In the genomic region with DNA sequence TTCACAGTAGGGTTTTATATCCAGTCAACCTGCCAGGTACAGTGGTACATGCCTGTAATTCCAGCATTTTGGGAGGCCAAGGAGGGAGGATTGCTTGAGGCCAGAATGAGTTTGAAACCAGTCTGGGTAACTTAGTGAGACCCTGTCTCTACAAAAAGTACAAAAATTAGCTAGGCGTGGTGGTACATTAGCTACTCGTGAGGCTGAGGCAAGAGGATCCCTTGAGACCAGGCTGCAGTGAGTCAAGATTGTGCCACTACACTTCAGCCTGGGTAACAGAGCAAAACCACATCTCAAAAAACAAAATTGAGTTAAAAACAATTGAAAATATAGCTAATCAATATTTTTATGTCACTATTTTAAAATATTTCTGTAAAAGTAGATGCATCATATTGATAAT, we compare ENCODE assay signal across 20 cellular contexts. TPM values are rescaled to one million over a fixed set of nuclear protein-coding genes. Genes with fewer than 3 reads are reported as not detected.
DNase-seq lines count a peak whose midpoint lies in the region; ATAC-seq and TF ChIP-seq lines count a peak whose summit lies in the region.
"Had no signal": no experiment of that assay in that cellular context is flagged by ENCODE, and none has a peak within 500 bp of the region (broad histone marks: within the 10 kb centered on the region; RNA-seq: fewer than 3 reads in every experiment).

No MANE protein-coding gene starts in this region.

- H3K36me3 ChIP-seq in H7 (replicated peaks; ENCODE audit: control insufficient read depth, insufficient read depth, low read length), result peaks cover 8% of the 10 kb centered on the region

- H3K36me3 Mint-ChIP-seq in naive thymus-derived CD8-positive, alpha-beta T cell, result peaks cover 4 to 92% (median 15%) of the 10 kb centered on the region in 3 donors

- no peaks in the 10 kb centered on the region for H3K27me3 ChIP-seq in H7 (ENCODE audit: control insufficient read depth, insufficient read depth, low read length)
- H3K27me3 ChIP-seq: SJSA1 had no signal

- no peak overlapping the region for H3K27ac Mint-ChIP-seq in naive thymus-derived CD8-positive, alpha-beta T cell

- TF ChIP-seq CTCF in NB4 (IDR thresholded peaks at IDR 0.05; ENCODE audit: low read depth, low read length), result no peak
- no peak for TF ChIP-seq CTCF in fibroblast of mammary gland (conservative IDR thresholded peaks at IDR 0.05; ENCODE audit: control insufficient read depth, insufficient read depth, low read depth, low read length)

- no peak for ATAC-seq in GM18858 (IDR thresholded peaks at IDR 0.05; ENCODE audit: unreplicated experiment)
- ATAC-seq in naive thymus-derived CD8-positive, alpha-beta T cell, result no peak
- ATAC-seq: HepG2 had no signal

- H3K4me3 Mint-ChIP-seq in naive thymus-derived CD8-positive, alpha-beta T cell, result no peak overlapping the region

- no peak for TF ChIP-seq POLR2A in NB4 (IDR thresholded peaks at IDR 0.05; ENCODE audit: extremely low read depth, insufficient read length)

- H3K4me3 ChIP-seq in NB4 (ENCODE audit: low read depth, low read length), result no peak overlapping the region
- no peak overlapping the region for H3K4me3 ChIP-seq in fibroblast of mammary gland (ENCODE audit: control insufficient read depth, low read depth, low read length)
- H3K4me3 ChIP-seq in skeletal muscle cell (ENCODE audit: low read depth, low read length), result no peak overlapping the region
- H3K4me3 ChIP-seq in H7 (ENCODE audit: insufficient read depth, low read depth, low read length), result no peak overlapping the region
- H3K4me3 ChIP-seq: SJSA1 had no signal

- no peaks in the 10 kb centered on the region for H3K9me3 Mint-ChIP-seq in naive thymus-derived CD8-positive, alpha-beta T cell

- DNase-seq in NB4 (ENCODE audit: low read depth), result peak; percentile 48
- peak; percentile 45 for DNase-seq in fibroblast of mammary gland (ENCODE audit: low read depth)
- peak; percentile 6 for DNase-seq in skeletal muscle cell (ENCODE audit: low read depth)
- no peak for DNase-seq in H7
- DNase-seq in NCI-H446 treated with DMSO at 0.1 percent for 48 hours (lab: John Stamatoyannopoulos, UW), result no peak
- no peak for DNase-seq in naive thymus-derived CD8-positive, alpha-beta T cell
- DNase-seq: Calu3, DMS79 treated with DMSO at 0.1 percent for 48 hours, GF-D8, Kasumi-1, MV-4-11, NCI-H1105 treated with DMSO at 0.1 percent for 48 hours, NCI-H1694, NCI-H2029 treated with DMSO at 0.1 percent for 48 hours, NCI-H526 treated with DMSO at 0.1 percent for 48 hours, Right ventricle myocardium superior, RPMI8226 had no signal

- H3K27me3 Mint-ChIP-seq in naive thymus-derived CD8-positive, alpha-beta T cell, result no peaks in the 10 kb centered on the region

- peaks cover 0 to 11% (median 2%) of the 10 kb centered on the region in 4 donors for H3K4me1 Mint-ChIP-seq in naive thymus-derived CD8-positive, alpha-beta T cell

- POLR2A ChIA-PET in naive thymus-derived CD8-positive, alpha-beta T cell (lab: Charles Lee), result no interaction called here

RNA-seq across cellular contexts. Expression of a gene that starts 33.2 kb away (rescaled TPM):
- total RNA-seq in H7 (2014; rRNA removed; shearing (Covaris generic)), result 19.4 and 19.7 TPM in 2 replicates
- 10 to 100 TPM; 40.7 to 47.1 TPM for total RNA-seq in naive thymus-derived CD8-positive, alpha-beta T cell
- 1 to 10 TPM; 4.5 to 6.1 (median 5.0) TPM for polyA plus RNA-seq in naive thymus-derived CD8-positive, alpha-beta T cell

RNA-seq across cellular contexts. Expression of a gene that starts 33.7 kb away (rescaled TPM):
- 79.0 and 79.6 TPM in 2 replicates for total RNA-seq in H7 (2014; rRNA removed; shearing (Covaris generic))
- total RNA-seq in naive thymus-derived CD8-positive, alpha-beta T cell, result 10 to 100 TPM; 60.3 to 66.7 TPM
- polyA plus RNA-seq in naive thymus-derived CD8-positive, alpha-beta T cell, result 10 to 100 TPM in 1 of 3 donors, 1 to 10 TPM in 2; 5.4 to 13.8 (median 5.4) TPM

Comparison
In these comparisons a context has a peak if more than half of its experiments do, and no peak if none do; other contexts are left out.
1. DNase-seq: peak in NB4 (single experiment), fibroblast of mammary gland (single experiment) and skeletal muscle cell (single experiment); none in H7 (single experiment), NCI-H446 treated with DMSO at 0.1 percent for 48 hours (single experiment) and naive thymus-derived CD8-positive, alpha-beta T cell (0 of 10).